Comparison of ENCODE assay signal across 26 cellular contexts in genomic region chr6:125233216-125233615, GRCh38.
"Had no signal": no experiment of that assay in that cellular context is flagged by ENCODE, and none has a peak within 500 bp of the region (broad histone marks: within the 10 kb centered on the region; RNA-seq: fewer than 3 reads in every experiment).

No MANE protein-coding gene starts in this region.

- ATAC-seq: activated naive CD8-positive, alpha-beta T cell treated with anti-CD3 and anti-CD28 coated beads, Interleukin-2, amount 50 U/mL, for 24 hours; left ventricle myocardium superior; natural killer cell; stimulated activated effector memory CD8-positive, alpha-beta T cell treated with anti-CD3 and anti-CD28 coated beads, Interleukin-12 subunit alpha, Interleukin-12 subunit beta, amount 100 ng/mL, for 72 hours; stimulated activated naive CD8-positive, alpha-beta T cell treated with anti-CD3 and anti-CD28 coated beads, Interleukin-15, amount 100 ng/mL, for 72 hours; T-helper 17 cell had no signal

- H3K27me3 ChIP-seq: ascending aorta, brain microvascular endothelial cell, esophagus muscularis mucosa, neutrophil, ovary, tibial nerve, uterus had no signal

- H3K36me3 Mint-ChIP-seq: activated CD4-positive, alpha-beta memory T cell treated with anti-CD3 and anti-CD28 coated beads for 36 hours; natural killer cell; stimulated activated effector memory CD8-positive, alpha-beta T cell treated with anti-CD3 and anti-CD28 coated beads, Interleukin-12 subunit alpha, Interleukin-12 subunit beta, amount 100 ng/mL, for 72 hours had no signal

- H3K36me3 ChIP-seq: ascending aorta, brain microvascular endothelial cell, esophagus muscularis mucosa, neutrophil, ovary, prostate gland, tibial nerve, uterus had no signal

- FAIRE-seq: frontal cortex had no signal

- H3K4me1 ChIP-seq: prostate gland, uterus had no signal

- H3K4me3 Mint-ChIP-seq: activated CD4-positive, alpha-beta memory T cell treated with anti-CD3 and anti-CD28 coated beads for 36 hours; activated naive CD8-positive, alpha-beta T cell treated with anti-CD3 and anti-CD28 coated beads, Interleukin-2, amount 50 U/mL, for 24 hours; natural killer cell; stimulated activated effector memory CD8-positive, alpha-beta T cell treated with anti-CD3 and anti-CD28 coated beads, Interleukin-12 subunit alpha, Interleukin-12 subunit beta, amount 100 ng/mL, for 72 hours; stimulated activated naive CD8-positive, alpha-beta T cell treated with anti-CD3 and anti-CD28 coated beads, Interleukin-15, amount 100 ng/mL, for 72 hours; T-helper 17 cell had no signal

- H3K27ac Mint-ChIP-seq: activated CD4-positive, alpha-beta memory T cell treated with anti-CD3 and anti-CD28 coated beads for 36 hours; activated naive CD8-positive, alpha-beta T cell treated with anti-CD3 and anti-CD28 coated beads, Interleukin-2, amount 50 U/mL, for 24 hours; natural killer cell; stimulated activated effector memory CD8-positive, alpha-beta T cell treated with anti-CD3 and anti-CD28 coated beads, Interleukin-12 subunit alpha, Interleukin-12 subunit beta, amount 100 ng/mL, for 72 hours; stimulated activated naive CD8-positive, alpha-beta T cell treated with anti-CD3 and anti-CD28 coated beads, Interleukin-15, amount 100 ng/mL, for 72 hours; T-helper 17 cell had no signal

- H3K4me3 ChIP-seq: ascending aorta, esophagus muscularis mucosa, ovary, prostate gland, tibial nerve, uterus had no signal

- H3K9me3 ChIP-seq: ascending aorta, esophagus muscularis mucosa, neutrophil, ovary, prostate gland, tibial nerve, uterus had no signal

- H3K9me3 Mint-ChIP-seq: activated CD4-positive, alpha-beta memory T cell treated with anti-CD3 and anti-CD28 coated beads for 36 hours; activated naive CD8-positive, alpha-beta T cell treated with anti-CD3 and anti-CD28 coated beads, Interleukin-2, amount 50 U/mL, for 24 hours; natural killer cell; stimulated activated effector memory CD8-positive, alpha-beta T cell treated with anti-CD3 and anti-CD28 coated beads, Interleukin-12 subunit alpha, Interleukin-12 subunit beta, amount 100 ng/mL, for 72 hours; stimulated activated naive CD8-positive, alpha-beta T cell treated with anti-CD3 and anti-CD28 coated beads, Interleukin-15, amount 100 ng/mL, for 72 hours had no signal

- H3K27ac ChIP-seq: ascending aorta, brain microvascular endothelial cell, esophagus muscularis mucosa, neutrophil, ovary, tibial nerve, uterus had no signal

- H3K27me3 Mint-ChIP-seq: activated CD4-positive, alpha-beta memory T cell treated with anti-CD3 and anti-CD28 coated beads for 36 hours; stimulated activated naive CD8-positive, alpha-beta T cell treated with anti-CD3 and anti-CD28 coated beads, Interleukin-15, amount 100 ng/mL, for 72 hours had no signal

- H3K4me1 Mint-ChIP-seq: activated naive CD8-positive, alpha-beta T cell treated with anti-CD3 and anti-CD28 coated beads, Interleukin-2, amount 50 U/mL, for 24 hours; stimulated activated effector memory CD8-positive, alpha-beta T cell treated with anti-CD3 and anti-CD28 coated beads, Interleukin-12 subunit alpha, Interleukin-12 subunit beta, amount 100 ng/mL, for 72 hours; stimulated activated naive CD8-positive, alpha-beta T cell treated with anti-CD3 and anti-CD28 coated beads, Interleukin-15, amount 100 ng/mL, for 72 hours; T-helper 17 cell had no signal

- DNase-seq: activated CD4-positive, alpha-beta memory T cell treated with anti-CD3 and anti-CD28 coated beads for 36 hours; activated CD4-positive, alpha-beta T cell treated with anti-CD3 and anti-CD28 coated beads for 48 hours; activated gamma-delta T cell; activated naive CD4-positive, alpha-beta T cell treated with anti-CD3 and anti-CD28 coated beads, Interleukin-2, amount 50 U/mL, for 16 hours; activated naive CD8-positive, alpha-beta T cell treated with anti-CD3 and anti-CD28 coated beads, Interleukin-2, amount 50 U/mL, for 24 hours; brain microvascular endothelial cell; central memory CD4-positive, alpha-beta T cell; effector memory CD4-positive, alpha-beta T cell; glutamatergic neuron; hippocampal formation; left ventricle myocardium superior; mammary epithelial cell; midbrain; natural killer cell; ovary; stimulated activated CD4-positive, alpha-beta T cell treated with anti-CD3 and anti-CD28 coated beads, Interleukin-12 subunit alpha, Interleukin-12 subunit beta, amount 100 ng/mL, for 4 hours; stimulated activated naive CD8-positive, alpha-beta T cell treated with anti-CD3 and anti-CD28 coated beads, Interleukin-15, amount 100 ng/mL, for 72 hours; T-helper 17 cell; uterus had no signal
